1 cellular context compared by ENCODE assay signal in genomic region chr4:1753692-1754311, GRCh38.
TF ChIP-seq lines count a peak whose summit lies in the region.

No MANE protein-coding gene starts in this region.

TF ChIP-seq in H1, 55 proteins besides CTCF, POLR2A, EP300 and RAD21:
- TF ChIP-seq E2F6 (IDR thresholded peaks at IDR 0.05) (no peak), EGR1 (IDR thresholded peaks at IDR 0.05; ENCODE audit: borderline replicate concordance, low read depth, low read length) (no peak), TCF12 (IDR thresholded peaks at IDR 0.05; ENCODE audit: low read depth, low read length) (no peak), SRF (IDR thresholded peaks at IDR 0.05; ENCODE audit: low read depth, low read length) (no peak), KDM1A (IDR thresholded peaks at IDR 0.05; ENCODE audit: borderline replicate concordance, low read length) (no peak), TEAD4 (IDR thresholded peaks at IDR 0.05; ENCODE audit: low read depth, low read length) (no peak), RFX5 (IDR thresholded peaks at IDR 0.05; ENCODE audit: borderline replicate concordance, low read depth, low read length) (no peak), ASH2L (IDR thresholded peaks at IDR 0.05; ENCODE audit: low read length) (no peak)
